ENCODE assay signal across 2 cellular contexts in the genomic region with DNA sequence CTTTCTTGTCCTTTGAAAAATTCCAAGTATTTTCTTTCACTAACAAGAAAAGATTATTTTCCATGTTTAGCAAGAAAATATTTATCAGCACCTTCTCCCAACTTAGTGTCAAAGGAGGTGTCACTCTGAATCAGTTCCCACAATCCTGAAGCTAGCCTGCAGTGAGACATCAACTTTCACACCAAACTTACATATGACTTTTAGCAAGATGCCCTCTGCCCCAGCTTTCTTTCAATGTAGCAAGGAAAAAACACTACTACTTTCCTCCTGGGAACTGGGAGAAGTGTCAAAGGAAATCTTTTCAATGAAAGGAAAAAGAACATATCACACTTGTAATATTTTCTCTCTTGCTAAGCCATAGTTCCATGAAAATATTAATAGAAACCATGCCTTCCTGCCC.
TF ChIP-seq lines count a peak whose summit lies in the region.

No MANE protein-coding gene starts in this region.

TF ChIP-seq in IMR-90, 13 proteins besides CTCF, POLR2A, EP300 and RAD21:
- TF ChIP-seq, protein P1, sequence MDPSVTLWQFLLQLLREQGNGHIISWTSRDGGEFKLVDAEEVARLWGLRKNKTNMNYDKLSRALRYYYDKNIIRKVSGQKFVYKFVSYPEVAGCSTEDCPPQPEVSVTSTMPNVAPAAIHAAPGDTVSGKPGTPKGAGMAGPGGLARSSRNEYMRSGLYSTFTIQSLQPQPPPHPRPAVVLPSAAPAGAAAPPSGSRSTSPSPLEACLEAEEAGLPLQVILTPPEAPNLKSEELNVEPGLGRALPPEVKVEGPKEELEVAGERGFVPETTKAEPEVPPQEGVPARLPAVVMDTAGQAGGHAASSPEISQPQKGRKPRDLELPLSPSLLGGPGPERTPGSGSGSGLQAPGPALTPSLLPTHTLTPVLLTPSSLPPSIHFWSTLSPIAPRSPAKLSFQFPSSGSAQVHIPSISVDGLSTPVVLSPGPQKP (IDR thresholded peaks at IDR 0.05; ENCODE audit: borderline replicate concordance, low read depth, low read length) = no peak
- TF ChIP-seq NFE2L2 (IDR thresholded peaks at IDR 0.05; ENCODE audit: low read depth, low read length) = no peak
- no peak for TF ChIP-seq CHD1 (IDR thresholded peaks at IDR 0.05; ENCODE audit: low read depth, low read length)
- no peak for TF ChIP-seq RCOR1 (IDR thresholded peaks at IDR 0.05; ENCODE audit: insufficient replicate concordance, low read length)
- no peak for TF ChIP-seq USF2 (IDR thresholded peaks at IDR 0.05; ENCODE audit: low read depth, low read length)
- TF ChIP-seq MAFK (IDR thresholded peaks at IDR 0.05; ENCODE audit: low read depth, low read length) = no peak
- TF ChIP-seq MAZ (IDR thresholded peaks at IDR 0.05; ENCODE audit: borderline replicate concordance, low read depth, low read length) = no peak
- TF ChIP-seq MXI1 (IDR thresholded peaks at IDR 0.05; ENCODE audit: borderline replicate concordance, low read depth, low read length) = no peak
- TF ChIP-seq FOS (IDR thresholded peaks at IDR 0.05; ENCODE audit: low read depth, low read length) = no peak
- no peak for TF ChIP-seq CEBPB (IDR thresholded peaks at IDR 0.05; ENCODE audit: low read depth, low read length)

TF ChIP-seq in K562, 482 proteins besides CTCF, POLR2A, EP300 and RAD21 (continues in another document):
- TF ChIP-seq HMG20A (CRISPR knock-in tag; conservative IDR thresholded peaks at IDR 0.05) (no peak), POLR3A (IDR thresholded peaks at IDR 0.05; ENCODE audit: borderline replicate concordance, extremely low read depth, insufficient read depth, insufficient read length) (no peak), ETV6 (IDR thresholded peaks at IDR 0.05; ENCODE audit: borderline replicate concordance in 1 of 2, low read depth in 2 of 2, low read length in 1 of 2) (no peak), ETV6 (CRISPR knock-in tag; IDR thresholded peaks at IDR 0.05; ENCODE audit: borderline replicate concordance) (no peak), ZNF639 (CRISPR knock-in tag; conservative IDR thresholded peaks at IDR 0.05 in 1 of 2, IDR thresholded peaks at IDR 0.05 in 1 of 2) (no peak), TBP (optimal IDR thresholded peaks at IDR 0.05; ENCODE audit: low read depth, low read length) (no peak), PPARD (CRISPR knock-in tag; IDR thresholded peaks at IDR 0.05) (no peak), ESRRA (IDR thresholded peaks at IDR 0.05; ENCODE audit: borderline replicate concordance, low read depth) (no peak), ZNF583 (CRISPR knock-in tag; IDR thresholded peaks at IDR 0.05) (no peak), ZNF561 (CRISPR knock-in tag; conservative IDR thresholded peaks at IDR 0.05) (no peak), ZNF609 (CRISPR knock-in tag; IDR thresholded peaks at IDR 0.05; ENCODE audit: borderline replicate concordance) (no peak), ARNT (IDR thresholded peaks at IDR 0.05) (no peak), RREB1 (CRISPR knock-in tag; IDR thresholded peaks at IDR 0.05) (no peak), RAD51 (IDR thresholded peaks at IDR 0.05; ENCODE audit: borderline replicate concordance, low read depth) (no peak), POLR2G (IDR thresholded peaks at IDR 0.05; ENCODE audit: low read depth, low read length) (no peak), DACH1 (IDR thresholded peaks at IDR 0.05; ENCODE audit: partially characterized antibody) (no peak)
- TF ChIP-seq, protein P2, sequence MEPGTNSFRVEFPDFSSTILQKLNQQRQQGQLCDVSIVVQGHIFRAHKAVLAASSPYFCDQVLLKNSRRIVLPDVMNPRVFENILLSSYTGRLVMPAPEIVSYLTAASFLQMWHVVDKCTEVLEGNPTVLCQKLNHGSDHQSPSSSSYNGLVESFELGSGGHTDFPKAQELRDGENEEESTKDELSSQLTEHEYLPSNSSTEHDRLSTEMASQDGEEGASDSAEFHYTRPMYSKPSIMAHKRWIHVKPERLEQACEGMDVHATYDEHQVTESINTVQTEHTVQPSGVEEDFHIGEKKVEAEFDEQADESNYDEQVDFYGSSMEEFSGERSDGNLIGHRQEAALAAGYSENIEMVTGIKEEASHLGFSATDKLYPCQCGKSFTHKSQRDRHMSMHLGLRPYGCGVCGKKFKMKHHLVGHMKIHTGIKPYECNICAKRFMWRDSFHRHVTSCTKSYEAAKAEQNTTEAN (CRISPR knock-in tag; IDR thresholded peaks at IDR 0.05) = no peak
- TF ChIP-seq, protein P3, sequence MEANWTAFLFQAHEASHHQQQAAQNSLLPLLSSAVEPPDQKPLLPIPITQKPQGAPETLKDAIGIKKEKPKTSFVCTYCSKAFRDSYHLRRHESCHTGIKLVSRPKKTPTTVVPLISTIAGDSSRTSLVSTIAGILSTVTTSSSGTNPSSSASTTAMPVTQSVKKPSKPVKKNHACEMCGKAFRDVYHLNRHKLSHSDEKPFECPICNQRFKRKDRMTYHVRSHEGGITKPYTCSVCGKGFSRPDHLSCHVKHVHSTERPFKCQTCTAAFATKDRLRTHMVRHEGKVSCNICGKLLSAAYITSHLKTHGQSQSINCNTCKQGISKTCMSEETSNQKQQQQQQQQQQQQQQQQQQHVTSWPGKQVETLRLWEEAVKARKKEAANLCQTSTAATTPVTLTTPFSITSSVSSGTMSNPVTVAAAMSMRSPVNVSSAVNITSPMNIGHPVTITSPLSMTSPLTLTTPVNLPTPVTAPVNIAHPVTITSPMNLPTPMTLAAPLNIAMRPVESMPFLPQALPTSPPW (CRISPR knock-in tag; IDR thresholded peaks at IDR 0.05) = no peak
- TF ChIP-seq, protein P4, sequence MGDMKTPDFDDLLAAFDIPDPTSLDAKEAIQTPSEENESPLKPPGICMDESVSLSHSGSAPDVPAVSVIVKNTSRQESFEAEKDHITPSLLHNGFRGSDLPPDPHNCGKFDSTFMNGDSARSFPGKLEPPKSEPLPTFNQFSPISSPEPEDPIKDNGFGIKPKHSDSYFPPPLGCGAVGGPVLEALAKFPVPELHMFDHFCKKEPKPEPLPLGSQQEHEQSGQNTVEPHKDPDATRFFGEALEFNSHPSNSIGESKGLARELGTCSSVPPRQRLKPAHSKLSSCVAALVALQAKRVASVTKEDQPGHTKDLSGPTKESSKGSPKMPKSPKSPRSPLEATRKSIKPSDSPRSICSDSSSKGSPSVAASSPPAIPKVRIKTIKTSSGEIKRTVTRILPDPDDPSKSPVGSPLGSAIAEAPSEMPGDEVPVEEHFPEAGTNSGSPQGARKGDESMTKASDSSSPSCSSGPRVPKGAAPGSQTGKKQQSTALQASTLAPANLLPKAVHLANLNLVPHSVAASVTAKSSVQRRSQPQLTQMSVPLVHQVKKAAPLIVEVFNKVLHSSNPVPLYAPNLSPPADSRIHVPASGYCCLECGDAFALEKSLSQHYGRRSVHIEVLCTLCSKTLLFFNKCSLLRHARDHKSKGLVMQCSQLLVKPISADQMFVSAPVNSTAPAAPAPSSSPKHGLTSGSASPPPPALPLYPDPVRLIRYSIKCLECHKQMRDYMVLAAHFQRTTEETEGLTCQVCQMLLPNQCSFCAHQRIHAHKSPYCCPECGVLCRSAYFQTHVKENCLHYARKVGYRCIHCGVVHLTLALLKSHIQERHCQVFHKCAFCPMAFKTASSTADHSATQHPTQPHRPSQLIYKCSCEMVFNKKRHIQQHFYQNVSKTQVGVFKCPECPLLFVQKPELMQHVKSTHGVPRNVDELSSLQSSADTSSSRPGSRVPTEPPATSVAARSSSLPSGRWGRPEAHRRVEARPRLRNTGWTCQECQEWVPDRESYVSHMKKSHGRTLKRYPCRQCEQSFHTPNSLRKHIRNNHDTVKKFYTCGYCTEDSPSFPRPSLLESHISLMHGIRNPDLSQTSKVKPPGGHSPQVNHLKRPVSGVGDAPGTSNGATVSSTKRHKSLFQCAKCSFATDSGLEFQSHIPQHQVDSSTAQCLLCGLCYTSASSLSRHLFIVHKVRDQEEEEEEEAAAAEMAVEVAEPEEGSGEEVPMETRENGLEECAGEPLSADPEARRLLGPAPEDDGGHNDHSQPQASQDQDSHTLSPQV (IDR thresholded peaks at IDR 0.05) = no peak
